In the genomic region with DNA sequence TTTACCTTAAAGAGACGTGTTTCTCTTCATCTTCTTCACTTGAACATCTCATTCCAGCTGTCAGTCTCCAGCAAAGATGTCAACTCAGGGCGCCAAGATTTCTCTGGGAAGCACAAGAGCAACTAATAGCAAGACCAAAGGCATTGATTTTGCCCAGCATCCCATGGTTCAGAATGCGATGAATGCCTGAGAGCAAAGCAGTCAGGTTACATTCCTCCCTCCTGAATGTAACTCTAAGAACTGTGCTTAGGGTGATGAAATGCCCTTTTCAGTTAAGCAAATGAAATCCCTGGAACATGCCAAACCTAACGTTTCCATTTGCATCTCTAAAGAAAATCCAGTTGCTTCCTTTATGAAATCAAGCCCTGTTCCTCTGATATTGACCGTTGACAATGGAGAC, we compare ENCODE assay signal across 19 cellular contexts.
"Had no signal": no experiment of that assay in that cellular context is flagged by ENCODE, and none has a peak within 500 bp of the region (broad histone marks: within the 10 kb centered on the region; RNA-seq: fewer than 3 reads in every experiment).

No MANE protein-coding gene starts in this region.

- H3K4me3 ChIP-seq: coronary artery, esophagus squamous epithelium, left ventricle myocardium inferior, skin epidermis, upper lobe of left lung had no signal

- H3K27me3 ChIP-seq: esophagus squamous epithelium, upper lobe of left lung had no signal

- DNase-seq: activated CD4-positive, alpha-beta T cell treated with anti-CD3 and anti-CD28 coated beads, Interleukin-2, amount 10 ng/mL, durations not matched to agents 7 days and 5 days; activated CD8-positive, alpha-beta memory T cell treated with anti-CD3 and anti-CD28 coated beads, Interleukin-2, amount 50 U/mL, for 48 hours; activated gamma-delta T cell; activated T-cell treated with anti-CD3 and anti-CD28 coated beads, Interleukin-2, amount 50 U/mL, for 72 hours; effector CD4-positive, alpha-beta T cell; esophagus squamous epithelium; glutamatergic neuron; kidney; left ventricle myocardium inferior; nucleus accumbens; stimulated activated CD4-positive, alpha-beta T cell treated with anti-CD3 and anti-CD28 coated beads, Interleukin-4, amount 100 ng/mL, for 24 hours; stimulated activated naive CD4-positive, alpha-beta T cell; substantia nigra; T-helper 2 cell; upper lobe of left lung had no signal

- ATAC-seq: activated naive CD4-positive, alpha-beta T cell treated with anti-CD3 and anti-CD28 coated beads, Interleukin-2, amount 50 U/mL, for 72 hours; activated T-cell treated with anti-CD3 and anti-CD28 coated beads, Interleukin-2, amount 50 U/mL, for 72 hours; natural killer cell treated with Interleukin-12 subunit alpha and Interleukin-12 subunit beta and Interleukin-15 and Interleukin-18, amount 100 ng/mL, for 72 hours had no signal

- FAIRE-seq: kidney had no signal

- H3K36me3 ChIP-seq: esophagus squamous epithelium, left ventricle myocardium inferior, upper lobe of left lung had no signal

- H3K27ac ChIP-seq: esophagus squamous epithelium, left ventricle myocardium inferior, skin epidermis, upper lobe of left lung had no signal

- H3K9me3 ChIP-seq: esophagus squamous epithelium, left ventricle myocardium inferior, upper lobe of left lung had no signal
